In the genomic region with DNA sequence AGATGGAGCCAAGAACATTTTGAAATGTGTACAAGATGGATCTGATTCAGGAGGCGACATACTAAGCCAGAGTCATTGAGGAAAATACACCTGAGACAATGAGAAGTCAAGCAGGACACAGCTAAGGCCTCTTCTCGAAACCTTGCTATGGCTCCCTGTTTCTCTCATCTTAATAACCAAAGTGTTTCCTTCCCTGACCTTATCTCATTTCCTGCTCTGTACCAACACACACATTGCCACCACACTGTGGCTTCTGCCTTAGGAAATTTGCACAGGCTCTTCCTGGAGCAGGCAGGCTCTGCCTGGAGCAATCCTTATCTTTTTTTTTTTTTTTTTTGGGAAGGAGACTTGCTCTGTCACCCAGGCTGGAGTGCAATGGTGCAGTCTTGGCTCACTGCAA, we compare ENCODE assay signal across 16 cellular contexts.
"Had no signal": no experiment of that assay in that cellular context is flagged by ENCODE, and none has a peak within 500 bp of the region (broad histone marks: within the 10 kb centered on the region; RNA-seq: fewer than 3 reads in every experiment).

No MANE protein-coding gene starts in this region.

- H3K27me3 Mint-ChIP-seq: stimulated activated memory B cell treated with anti-CD40 and anti-IgM and Interleukin-4, amounts not matched to agents 10 μg/mL and 1 μg/mL and 100 μg/mL, for 72 hours had no signal

- H3K36me3 ChIP-seq: brain microvascular endothelial cell, gastrocnemius medialis, heart right ventricle, pancreas had no signal

- H3K4me3 Mint-ChIP-seq: activated CD4-positive, alpha-beta T cell treated with anti-CD3 and anti-CD28 coated beads, Interleukin-2, amount 10 ng/mL, durations not matched to agents 7 days and 5 days; activated T-helper 1 cell treated with anti-CD3 and anti-CD28 coated beads, Interleukin-12 subunit alpha, Interleukin-12 subunit beta, Interleukin-2, Interleukin-4 antibody, amounts not matched to agents 30 ng/mL and 10 ng/mL and 1 ng/mL, durations not matched to agents 14 hours and 24 hours and 36 hours; naive B cell; stimulated activated memory B cell treated with anti-CD40 and anti-IgM and Interleukin-4, amounts not matched to agents 10 μg/mL and 1 μg/mL and 100 μg/mL, for 72 hours had no signal

- H3K27ac Mint-ChIP-seq: activated CD4-positive, alpha-beta T cell treated with anti-CD3 and anti-CD28 coated beads, Interleukin-2, amount 10 ng/mL, durations not matched to agents 7 days and 5 days; activated T-helper 1 cell treated with anti-CD3 and anti-CD28 coated beads, Interleukin-12 subunit alpha, Interleukin-12 subunit beta, Interleukin-2, Interleukin-4 antibody, amounts not matched to agents 30 ng/mL and 10 ng/mL and 1 ng/mL, durations not matched to agents 14 hours and 24 hours and 36 hours; stimulated activated memory B cell treated with anti-CD40 and anti-IgM and Interleukin-4, amounts not matched to agents 10 μg/mL and 1 μg/mL and 100 μg/mL, for 72 hours had no signal

- H3K9me3 Mint-ChIP-seq: activated CD4-positive, alpha-beta T cell treated with anti-CD3 and anti-CD28 coated beads, Interleukin-2, amount 10 ng/mL, durations not matched to agents 7 days and 5 days; activated T-helper 1 cell treated with anti-CD3 and anti-CD28 coated beads, Interleukin-12 subunit alpha, Interleukin-12 subunit beta, Interleukin-2, Interleukin-4 antibody, amounts not matched to agents 30 ng/mL and 10 ng/mL and 1 ng/mL, durations not matched to agents 14 hours and 24 hours and 36 hours had no signal

- DNase-seq: activated CD4-positive, alpha-beta T cell treated with anti-CD3 and anti-CD28 coated beads, Interleukin-2, amount 10 ng/mL, durations not matched to agents 7 days and 5 days; activated CD4-positive, CD25-positive, alpha-beta regulatory T cell; activated naive CD4-positive, alpha-beta T cell treated with Interleukin-2 at 50 U/mL for 16 hours; anterior cingulate cortex; brain microvascular endothelial cell; cerebellar nuclear complex; effector memory CD4-positive, alpha-beta T cell; erythroblast; gastrocnemius medialis; heart right ventricle; naive B cell; pancreas; T-helper 1 cell had no signal

- H3K4me1 ChIP-seq: heart right ventricle, pancreas had no signal

- H3K36me3 Mint-ChIP-seq: naive B cell; stimulated activated memory B cell treated with anti-CD40 and anti-IgM and Interleukin-4, amounts not matched to agents 10 μg/mL and 1 μg/mL and 100 μg/mL, for 72 hours had no signal

- H3K4me3 ChIP-seq: gastrocnemius medialis, heart right ventricle, pancreas had no signal

- H3K9me3 ChIP-seq: gastrocnemius medialis, pancreas had no signal

- H3K27ac ChIP-seq: brain microvascular endothelial cell, gastrocnemius medialis, heart right ventricle, pancreas had no signal

- H3K4me1 Mint-ChIP-seq: stimulated activated memory B cell treated with anti-CD40 and anti-IgM and Interleukin-4, amounts not matched to agents 10 μg/mL and 1 μg/mL and 100 μg/mL, for 72 hours had no signal

- H3K27me3 ChIP-seq: brain microvascular endothelial cell, gastrocnemius medialis, heart right ventricle, pancreas had no signal

- ATAC-seq: gastrocnemius medialis; heart right ventricle; left lobe of liver; pancreas; stimulated activated memory B cell treated with anti-CD40 and anti-IgM and Interleukin-4, amounts not matched to agents 10 μg/mL and 1 μg/mL and 100 μg/mL, for 72 hours had no signal
